Comparison of ENCODE assay signal across 12 cellular contexts in the genomic region with DNA sequence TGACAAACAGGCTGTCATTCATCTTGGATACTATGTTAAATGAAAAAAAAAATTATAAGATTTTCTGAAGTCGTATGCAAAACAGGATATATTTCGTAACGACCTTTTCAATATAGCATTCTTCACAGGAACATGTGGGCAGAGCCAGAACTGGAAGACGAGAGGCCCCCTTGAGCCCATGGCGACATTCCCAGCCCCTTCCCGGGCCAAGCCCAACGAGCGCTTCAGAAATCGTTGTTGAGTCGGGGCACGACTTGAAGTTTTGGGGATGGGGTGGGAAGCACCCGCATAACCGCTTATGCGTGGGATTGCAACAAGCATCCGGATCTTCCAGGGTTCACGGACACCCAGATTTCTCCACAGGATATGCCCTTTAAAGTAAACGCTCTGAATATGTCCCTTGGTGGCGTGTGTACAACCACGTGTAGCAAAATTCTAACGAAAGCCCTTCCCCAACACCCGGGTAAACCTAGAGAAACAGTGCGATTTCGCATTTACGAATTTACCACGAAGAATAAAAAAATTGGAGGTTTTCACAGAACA. TPM values are rescaled to one million over a fixed set of nuclear protein-coding genes. Genes with fewer than 3 reads are reported as not detected.
DNase-seq lines count a peak whose midpoint lies in the region; ATAC-seq, FAIRE-seq and TF ChIP-seq lines count a peak whose summit lies in the region.
"Had no signal": no experiment of that assay in that cellular context is flagged by ENCODE, and none has a peak within 500 bp of the region (broad histone marks: within the 10 kb centered on the region; RNA-seq: fewer than 3 reads in every experiment).

No MANE protein-coding gene starts in this region.

- H3K9ac ChIP-seq in endothelial cell of umbilical vein (replicated peaks; ENCODE audit: extremely low read depth, insufficient read depth, low read length) (no peak overlapping the region), parathyroid adenoma (no peak overlapping the region)

- POLR2A ChIA-PET in endothelial cell of umbilical vein (lab: Charles Lee) (no interaction called here), GM10248 (lab: Yijun Ruan, JAX) (no interaction called here)

- FAIRE-seq in endothelial cell of umbilical vein (lab: Jason Lieb, UNC) = no peak

- H3K9me1 ChIP-seq in endothelial cell of umbilical vein (replicated peaks; ENCODE audit: control insufficient read depth, extremely low read depth, insufficient read depth, low read length) = no peaks in the 10 kb centered on the region

- CTCF ChIA-PET in endothelial cell of umbilical vein (lab: Charles Lee) (interaction anchor here (1.0 kb wide), 1 partner anchor 17 kb away, joined by 3 read pairs; no protein-coding TSS in a partner anchor), GM10248 (lab: Yijun Ruan, JAX) (no interaction called here)

- H3K27ac ChIP-seq in KOPT-K1 (ENCODE audit: low read depth, low read length, poor library complexity, severe bottlenecking) (peak overlapping the region; percentile 84), endothelial cell of umbilical vein (ENCODE audit: insufficient read depth, low read depth, low read length) (no peak overlapping the region), parathyroid adenoma (peak overlapping the region; percentile 58), foreskin keratinocyte (no peak overlapping the region)

- H3K9me3 ChIP-seq in BE2C (no peaks in the 10 kb centered on the region; the same call in none of the 2 replicates), KOPT-K1 (ENCODE audit: insufficient read depth, low read length, poor library complexity, severe bottlenecking) (peaks cover 8% of the 10 kb centered on the region), endothelial cell of umbilical vein (replicated peaks; ENCODE audit: control insufficient read depth, insufficient read depth, low read length) (no peaks in the 10 kb centered on the region), parathyroid adenoma (ENCODE audit: control insufficient read depth, low read length) (no peaks in the 10 kb centered on the region)
- H3K9me3 ChIP-seq: Caco-2 had no signal

- TF ChIP-seq POLR2A in endothelial cell of umbilical vein (IDR thresholded peaks at IDR 0.05; ENCODE audit: low read depth, low read length) = no peak

- no peaks in the 10 kb centered on the region for H4K20me1 ChIP-seq in endothelial cell of umbilical vein (replicated peaks; ENCODE audit: control insufficient read depth, extremely low read depth, insufficient read depth, low read length)

- H3K4me1 ChIP-seq in BE2C (no peaks in the 10 kb centered on the region), endothelial cell of umbilical vein (ENCODE audit: control insufficient read depth, extremely low read depth, insufficient read depth, low read length) (no peaks in the 10 kb centered on the region), parathyroid adenoma (no peaks in the 10 kb centered on the region), foreskin keratinocyte (no peaks in the 10 kb centered on the region)
- H3K4me1 ChIP-seq: Caco-2 had no signal

- peak overlapping the region; percentile 11 for H3K4me2 ChIP-seq in endothelial cell of umbilical vein (ENCODE audit: insufficient read depth, low read length)
- peak overlapping the region; percentile 65 for H3K4me2 ChIP-seq in parathyroid adenoma (ENCODE audit: low read length)

- DNase-seq in BE2C = peak; percentile 27
- no peak for DNase-seq in endothelial cell of umbilical vein (ENCODE audit: low read depth, low spot score)
- no peak for DNase-seq in NCI-H1417 (lab: John Stamatoyannopoulos, UW)
- no peak for DNase-seq in foreskin keratinocyte
- DNase-seq in GM10248 (ENCODE audit: extremely low spot score) = no peak
- no peak for DNase-seq in activated gamma-delta T cell (lab: John Stamatoyannopoulos, UW)
- DNase-seq: Caco-2, NCI-H146 had no signal

- BruUV-seq in endothelial cell of umbilical vein (replicated peaks; lab: Mats Ljungman, UMichigan) = no TSS peak

- no peak for TF ChIP-seq CTCF in BE2C (IDR thresholded peaks at IDR 0.05; ENCODE audit: low read depth, low read length)
- TF ChIP-seq CTCF in endothelial cell of umbilical vein (IDR thresholded peaks at IDR 0.05; ENCODE audit: extremely low read depth in 1 of 2, insufficient read depth in 1 of 2, low read depth in 1 of 2, low read length in 2 of 2) = no peak
- TF ChIP-seq CTCF in parathyroid adenoma (IDR thresholded peaks at IDR 0.05) = no peak
- TF ChIP-seq CTCF in foreskin keratinocyte (conservative IDR thresholded peaks at IDR 0.05) = no peak
- TF ChIP-seq CTCF in GM10248 (IDR thresholded peaks at IDR 0.05; ENCODE audit: control extremely low read depth, extremely low read depth, low read depth, missing control alignments) = no peak

- dilution Hi-C loops in endothelial cell of umbilical vein (cut with MboI; ENCODE audit: extremely low pct_ligation_motif_present, low sequenced_read_pairs) = no loop called here

- H3K36me3 ChIP-seq in BE2C (0 out of 2 replicates have a peak, but pooled peaks cover 3% of the 10 kb centered on the region), KOPT-K1 (ENCODE audit: insufficient read depth, low read length) (0 out of 2 replicates have a peak, but pooled peaks cover 5% of the 10 kb centered on the region), endothelial cell of umbilical vein (ENCODE audit: control insufficient read depth in 2 of 2, extremely low read depth in 1 of 2, insufficient read depth in 2 of 2, low read length in 2 of 2) (no peaks in the 10 kb centered on the region), parathyroid adenoma (ENCODE audit: control insufficient read depth, insufficient read depth, low read length) (no peaks in the 10 kb centered on the region)

- peak overlapping the region; percentile 70 for H3K4me3 ChIP-seq in BE2C (ENCODE audit: low read depth, low read length)
- peak overlapping the region in 1 of 3 experiments; percentile 11 for H3K4me3 ChIP-seq in endothelial cell of umbilical vein (replicated peaks in 1 of 3; ENCODE audit: insufficient read depth in 1 of 3, low read depth in 1 of 3, low read length in 3 of 3)
- peak overlapping the region; percentile 43 for H3K4me3 ChIP-seq in parathyroid adenoma (ENCODE audit: low read depth, low read length)

- no peaks in the 10 kb centered on the region for H3K79me2 ChIP-seq in endothelial cell of umbilical vein (ENCODE audit: control insufficient read depth, insufficient read depth, low read length)
- no peaks in the 10 kb centered on the region for H3K79me2 ChIP-seq in parathyroid adenoma

- peak overlapping the region; percentile 64 for H2AFZ ChIP-seq in endothelial cell of umbilical vein (ENCODE audit: low read depth, low read length)
- H2AFZ ChIP-seq in parathyroid adenoma = peak overlapping the region; percentile 57

- peaks cover 16% of the 10 kb centered on the region for H3K27me3 ChIP-seq in BE2C
- H3K27me3 ChIP-seq in endothelial cell of umbilical vein (ENCODE audit: control insufficient read depth in 2 of 2, insufficient read depth in 2 of 2, low read length in 2 of 2) = peaks cover 25 to 69% of the 10 kb centered on the region in 2 experiments
- H3K27me3 ChIP-seq in parathyroid adenoma (ENCODE audit: control insufficient read depth, insufficient read depth, low read length) = no peaks in the 10 kb centered on the region
- H3K27me3 ChIP-seq in foreskin keratinocyte = peaks cover 73% of the 10 kb centered on the region

- ATAC-seq in foreskin keratinocyte = no peak

- intact Hi-C loops in endothelial cell of umbilical vein (cut with micrococcal nuclease) = loop anchor here (2.0 to 10.0 kb wide), 2 partner anchors 26 to 240 kb away; a partner anchor contains a TSS

TF ChIP-seq in endothelial cell of umbilical vein, 7 proteins besides CTCF, POLR2A, EP300 and RAD21:
- TF ChIP-seq, protein P1, sequence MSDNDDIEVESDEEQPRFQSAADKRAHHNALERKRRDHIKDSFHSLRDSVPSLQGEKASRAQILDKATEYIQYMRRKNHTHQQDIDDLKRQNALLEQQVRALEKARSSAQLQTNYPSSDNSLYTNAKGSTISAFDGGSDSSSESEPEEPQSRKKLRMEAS (IDR thresholded peaks at IDR 0.05; ENCODE audit: insufficient read depth, insufficient read length) = no peak
- TF ChIP-seq EZH2 (IDR thresholded peaks at IDR 0.05; ENCODE audit: borderline replicate concordance, low read depth, low read length, severe bottlenecking) (no peak), FOS (IDR thresholded peaks at IDR 0.05; ENCODE audit: borderline replicate concordance, insufficient read depth, low read length) (no peak), JUN (IDR thresholded peaks at IDR 0.05; ENCODE audit: borderline replicate concordance, insufficient read depth, insufficient read length, low read depth) (no peak), POLR2AphosphoS5 (IDR thresholded peaks at IDR 0.05; ENCODE audit: insufficient read depth, low read depth, low read length) (no peak), MYC (IDR thresholded peaks at IDR 0.05; ENCODE audit: low read depth, low read length) (no peak), GATA2 (IDR thresholded peaks at IDR 0.05; ENCODE audit: insufficient read depth, insufficient read length, low read depth, low read length) (no peak)

RNA-seq across cellular contexts. Expression of a gene that starts 0.7 kb away (rescaled TPM):
- 11.5 TPM for polyA plus RNA-seq in BE2C (2012; ENCODE audit: insufficient read depth, insufficient read length, low read depth)
- total RNA-seq in endothelial cell of umbilical vein (not detected in 2 replicates), foreskin keratinocyte (not detected in 2 replicates)
- polyA plus RNA-seq in endothelial cell of umbilical vein (not detected in 2 replicates), foreskin keratinocyte (not detected in 2 replicates)
- polyA plus RNA-seq in endothelial cell of umbilical vein (2011; cell fraction: cytosol; rRNA removed) = not detected in 2 replicates
- polyA plus RNA-seq in endothelial cell of umbilical vein (2011; cell fraction: nucleus; rRNA removed) = not detected in 2 replicates
- polyA plus RNA-seq in endothelial cell of umbilical vein (2012) = 0.40 TPM in 1 of 2 replicates, not detected in the other
- polyA minus RNA-seq in endothelial cell of umbilical vein = not detected in 2 replicates
- not detected for polyA minus RNA-seq in endothelial cell of umbilical vein (2011; cell fraction: cytosol; rRNA and poly(A)+ RNA removed)
- not detected in 2 replicates for polyA minus RNA-seq in endothelial cell of umbilical vein (2011; cell fraction: nucleus; rRNA and poly(A)+ RNA removed)
- total RNA-seq: Caco-2, glomerular endothelial cell, OCI-LY7 had no signal

RNA-seq across cellular contexts. Expression of a gene that starts 23.8 kb away (rescaled TPM):
- polyA plus RNA-seq in BE2C (2012; ENCODE audit: insufficient read depth, insufficient read length, low read depth) = not detected
- not detected in 2 replicates for total RNA-seq in endothelial cell of umbilical vein
- polyA plus RNA-seq in endothelial cell of umbilical vein = not detected in 2 replicates
- polyA plus RNA-seq in endothelial cell of umbilical vein (2011; cell fraction: cytosol; rRNA removed) = not detected in 2 replicates
- not detected in 2 replicates for polyA plus RNA-seq in endothelial cell of umbilical vein (2011; cell fraction: nucleus; rRNA removed)
- not detected in 2 replicates for polyA plus RNA-seq in endothelial cell of umbilical vein (2012)
- polyA minus RNA-seq in endothelial cell of umbilical vein = not detected in 2 replicates
- not detected for polyA minus RNA-seq in endothelial cell of umbilical vein (2011; cell fraction: cytosol; rRNA and poly(A)+ RNA removed)
- not detected in 2 replicates for polyA minus RNA-seq in endothelial cell of umbilical vein (2011; cell fraction: nucleus; rRNA and poly(A)+ RNA removed)
- total RNA-seq in foreskin keratinocyte = not detected in 2 replicates
- not detected in 2 replicates for polyA plus RNA-seq in foreskin keratinocyte
- total RNA-seq: Caco-2, glomerular endothelial cell, OCI-LY7 had no signal

Comparison
In these comparisons a context has a peak if more than half of its experiments do, and no peak if none do; other contexts are left out.
1. H3K27ac ChIP-seq: peak in KOPT-K1 (single experiment) and parathyroid adenoma (single experiment); none in endothelial cell of umbilical vein (single experiment) and foreskin keratinocyte (single experiment).